18 cellular contexts compared by ENCODE assay signal in the genomic region with DNA sequence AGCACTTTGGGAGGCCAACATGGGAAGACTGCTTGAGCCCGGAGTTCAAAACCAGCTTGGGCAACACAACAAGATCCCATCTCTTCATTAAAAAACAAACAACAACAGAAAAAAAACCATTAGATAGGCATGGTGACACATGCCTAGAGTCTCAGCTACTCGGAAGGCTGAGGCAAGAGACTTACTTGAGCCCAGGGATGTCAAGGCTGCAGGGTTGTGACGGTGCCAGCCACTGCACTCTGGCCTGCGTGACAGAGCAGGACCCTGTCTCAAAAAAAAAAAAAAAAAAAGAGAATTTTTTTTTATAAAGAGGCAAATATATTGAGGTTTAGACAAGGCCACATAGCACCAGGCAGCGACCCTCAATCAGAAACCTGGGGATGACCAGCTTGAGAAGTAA.
DNase-seq lines count a peak whose midpoint lies in the region; ATAC-seq and TF ChIP-seq lines count a peak whose summit lies in the region.
"Had no signal": no experiment of that assay in that cellular context is flagged by ENCODE, and none has a peak within 500 bp of the region (broad histone marks: within the 10 kb centered on the region; RNA-seq: fewer than 3 reads in every experiment).

No MANE protein-coding gene starts in this region.

- in situ Hi-C loops in Panc1 (cut with HindIII; ENCODE audit: low pct_unique_long_range_greater_than_20kb, low sequenced_read_pairs): no loop called here

- H3K36me3 Mint-ChIP-seq in Caco-2 (ENCODE audit: insufficient read depth, unreplicated experiment) (no peaks in the 10 kb centered on the region), osteocyte (ENCODE audit: unreplicated experiment) (peaks cover 3% of the 10 kb centered on the region), T-cell (no peaks in the 10 kb centered on the region)
- H3K36me3 Mint-ChIP-seq in naive thymus-derived CD8-positive, alpha-beta T cell: no peaks in the 10 kb centered on the region
- H3K36me3 Mint-ChIP-seq: CD14-positive monocyte had no signal

- H3K27me3 Mint-ChIP-seq in Caco-2 (ENCODE audit: insufficient read depth, unreplicated experiment) (no peaks in the 10 kb centered on the region), osteocyte (ENCODE audit: unreplicated experiment) (no peaks in the 10 kb centered on the region), T-cell (peaks cover 0 to 1% of the 10 kb centered on the region in 2 donors)
- peaks cover 0 to 2% (median 0%) of the 10 kb centered on the region in 5 donors for H3K27me3 Mint-ChIP-seq in naive thymus-derived CD8-positive, alpha-beta T cell

- H3K36me3 ChIP-seq in Caco-2 (ENCODE audit: control insufficient read depth, insufficient read depth, low read length) (no peaks in the 10 kb centered on the region), Panc1 (ENCODE audit: control insufficient read depth, insufficient read depth, low read length) (no peaks in the 10 kb centered on the region)
- H3K36me3 ChIP-seq: SJSA1 had no signal

- TF ChIP-seq CTCF in Caco-2 (IDR thresholded peaks at IDR 0.05; ENCODE audit: insufficient read depth in 1 of 2, low read depth in 1 of 2, low read length in 1 of 2, severe bottlenecking in 1 of 2, unreplicated experiment in 1 of 2): no peak
- no peak for TF ChIP-seq CTCF in Panc1 (IDR thresholded peaks at IDR 0.05)
- no peak for TF ChIP-seq CTCF in osteocyte (IDR thresholded peaks at IDR 0.05)

- H3K4me3 Mint-ChIP-seq in Caco-2 (ENCODE audit: unreplicated experiment): no peak overlapping the region
- no peak overlapping the region for H3K4me3 Mint-ChIP-seq in osteocyte (ENCODE audit: unreplicated experiment)
- no peak overlapping the region for H3K4me3 Mint-ChIP-seq in T-cell
- H3K4me3 Mint-ChIP-seq in naive thymus-derived CD8-positive, alpha-beta T cell: no peak overlapping the region
- H3K4me3 Mint-ChIP-seq: CD14-positive monocyte had no signal

- POLR2A ChIA-PET in Caco-2 (lab: Charles Lee) (no interaction called here), Panc1 (lab: Charles Lee) (no interaction called here), T-cell (lab: Charles Lee) (no interaction called here)
- POLR2A ChIA-PET in naive thymus-derived CD8-positive, alpha-beta T cell (lab: Charles Lee): no interaction called here

- H3K27ac Mint-ChIP-seq in Caco-2 (ENCODE audit: unreplicated experiment): peak overlapping the region; percentile 65
- H3K27ac Mint-ChIP-seq in osteocyte (ENCODE audit: unreplicated experiment): peak overlapping the region; percentile 92
- no peak overlapping the region for H3K27ac Mint-ChIP-seq in T-cell
- peak overlapping the region in 1 of 10 donors; percentile 34 for H3K27ac Mint-ChIP-seq in naive thymus-derived CD8-positive, alpha-beta T cell

- H3K4me3 ChIP-seq in Caco-2 (ENCODE audit: low read depth, low read length) (no peak overlapping the region), Panc1 (ENCODE audit: low read depth in 2 of 2, low read length in 2 of 2) (no peak overlapping the region)
- H3K4me3 ChIP-seq: SJSA1 had no signal

- H3K9me3 Mint-ChIP-seq in Caco-2 (ENCODE audit: unreplicated experiment) (no peaks in the 10 kb centered on the region), osteocyte (ENCODE audit: unreplicated experiment) (no peaks in the 10 kb centered on the region), T-cell (no peaks in the 10 kb centered on the region)
- no peaks in the 10 kb centered on the region for H3K9me3 Mint-ChIP-seq in naive thymus-derived CD8-positive, alpha-beta T cell

- DNase-seq in Caco-2: no peak
- no peak for DNase-seq in Panc1 (ENCODE audit: low read depth, low spot score)
- DNase-seq in epithelial cell of prostate (ENCODE audit: low read depth, low spot score): no peak
- no peak for DNase-seq in osteocyte (ENCODE audit: extremely low spot score, unreplicated experiment)
- DNase-seq in T-cell: no peak
- DNase-seq in naive thymus-derived CD8-positive, alpha-beta T cell: no peak
- DNase-seq: AML-193, COR-L47, DMS153, H7, NCI-H1105, NCI-H1694, NCI-H2107, NCI-H2227 treated with DMSO at 0.1 percent for 48 hours, NCI-H524 treated with DMSO at 0.1 percent for 48 hours had no signal

- ATAC-seq in Panc1 (no peak), T-cell (replicated peaks in 1 of 4) (no peak), HG02571 (IDR thresholded peaks at IDR 0.05; ENCODE audit: unreplicated experiment) (no peak)
- ATAC-seq in naive thymus-derived CD8-positive, alpha-beta T cell: no peak

- H3K27ac ChIP-seq in Panc1 (ENCODE audit: low read length) (peak overlapping the region; percentile 80; the same call in 1 of the 2 replicates), epithelial cell of prostate (peak overlapping the region; percentile 94)

- BruUV-seq in Caco-2 (replicated peaks; lab: Mats Ljungman, UMichigan) (no TSS peak), Panc1 (replicated peaks; lab: Mats Ljungman, UMichigan) (no TSS peak)

- intact Hi-C loops in Caco-2 (cut with micrococcal nuclease; ENCODE audit: unreplicated experiment): no loop called here
- intact Hi-C loops in Panc1 (cut with micrococcal nuclease; ENCODE audit: unreplicated experiment): no loop called here

- H3K4me1 ChIP-seq in Caco-2 (peaks cover 41% of the 10 kb centered on the region), Panc1 (ENCODE audit: control insufficient read depth, insufficient read depth, low read length) (peaks cover 44% of the 10 kb centered on the region)

- H3K4me1 Mint-ChIP-seq in Caco-2 (ENCODE audit: low read depth, unreplicated experiment) (peaks cover 47% of the 10 kb centered on the region), osteocyte (ENCODE audit: unreplicated experiment) (peaks cover 44% of the 10 kb centered on the region), T-cell (peaks cover 0 to 5% (median 5%) of the 10 kb centered on the region in 3 donors)
- H3K4me1 Mint-ChIP-seq in naive thymus-derived CD8-positive, alpha-beta T cell: peaks cover 0 to 8% (median 3%) of the 10 kb centered on the region in 4 donors
- H3K4me1 Mint-ChIP-seq: CD14-positive monocyte had no signal

- H3K9me3 ChIP-seq in Caco-2: 0 out of 2 replicates have a peak, but pooled peaks cover 3% of the 10 kb centered on the region
- no peaks in the 10 kb centered on the region for H3K9me3 ChIP-seq in Panc1 (ENCODE audit: control insufficient read depth, insufficient read depth, low read depth, low read length)
- H3K9me3 ChIP-seq: SJSA1 had no signal

- no peaks in the 10 kb centered on the region for H3K27me3 ChIP-seq in Caco-2 (replicated peaks; ENCODE audit: control insufficient read depth, insufficient read depth, low read length)
- no peaks in the 10 kb centered on the region for H3K27me3 ChIP-seq in Panc1 (ENCODE audit: control insufficient read depth, insufficient read depth, low read length)
- H3K27me3 ChIP-seq: SJSA1 had no signal

- CTCF ChIA-PET in Caco-2 (lab: Charles Lee) (no interaction called here), Panc1 (lab: Charles Lee) (no interaction called here), T-cell (lab: Charles Lee) (no interaction called here)

Comparison
In these comparisons a context has a peak if more than half of its experiments do, and no peak if none do; other contexts are left out.
1. H3K27ac Mint-ChIP-seq: peak in Caco-2 (single experiment) and osteocyte (single experiment); none in T-cell (0 of 2).